ENCODE assay signal across 1 cellular context in the genomic region with DNA sequence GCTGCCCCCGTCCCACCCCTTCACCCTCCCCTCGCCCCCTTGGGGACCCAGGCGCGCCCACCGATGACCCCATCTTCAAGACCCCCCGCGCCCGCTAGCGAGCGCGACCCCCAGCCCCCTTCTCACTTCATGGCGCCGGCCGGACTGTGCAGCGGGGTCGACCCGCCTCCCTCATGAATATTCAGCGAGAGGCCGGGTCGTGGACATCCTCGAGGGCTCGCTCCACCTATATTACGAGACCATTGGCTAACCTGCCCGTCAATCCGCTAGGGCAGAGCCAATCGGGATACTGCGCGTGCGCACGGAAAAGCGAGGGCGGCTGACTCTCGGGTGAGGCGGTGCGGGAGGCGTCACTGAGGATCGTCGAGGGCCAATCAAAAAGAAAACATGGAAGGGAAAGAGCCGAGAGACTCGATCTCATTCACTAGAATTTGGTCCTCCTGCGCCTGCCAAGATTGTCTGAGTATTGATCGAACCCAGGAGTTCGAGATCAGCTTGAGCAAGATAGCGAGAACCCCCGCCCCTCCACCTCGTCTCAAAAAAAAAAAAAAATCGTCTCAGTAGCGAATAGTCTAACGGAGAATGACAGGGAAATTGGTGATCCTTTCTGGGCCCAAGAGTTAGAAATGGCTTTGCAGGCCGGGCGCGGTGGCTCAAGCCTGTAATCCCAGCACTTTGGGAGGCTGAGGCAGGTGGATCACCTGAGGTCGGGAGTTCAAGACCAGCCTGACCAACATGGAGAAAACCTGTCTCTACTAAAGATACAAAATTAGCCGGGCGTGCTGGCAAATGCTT.
TF ChIP-seq lines count a peak whose summit lies in the region.

ERCC2 (minus strand) TSS at position 164 of the 795 bp plus-strand sequence; CDS start at position 131, 33 bp downstream.

TF ChIP-seq in HEK293, 187 proteins besides CTCF, POLR2A, EP300 and RAD21 (continued from another document):
- TF ChIP-seq ZNF660 (tag by site-specific recombination; IDR thresholded peaks at IDR 0.05) (0 out of 2 replicates have a peak, but pooled peaks have one; percentile 8), ZNF184 (tag by site-specific recombination; IDR thresholded peaks at IDR 0.05) (no peak), KLF10 (tag by site-specific recombination; IDR thresholded peaks at IDR 0.05) (peak; percentile 18; the same call in 1 of the 2 replicates), ZNF600 (tag by site-specific recombination; IDR thresholded peaks at IDR 0.05) (no peak), ZBTB8A (tag by site-specific recombination; IDR thresholded peaks at IDR 0.05) (peak; percentile 16; the same call in 1 of the 2 replicates), ZNF792 (tag by site-specific recombination; IDR thresholded peaks at IDR 0.05) (peak; percentile 53; the same call in 1 of the 2 replicates), ZNF692 (tag by site-specific recombination; IDR thresholded peaks at IDR 0.05) (0 out of 2 replicates have a peak, but pooled peaks have one; percentile 29), MYNN (tag by site-specific recombination; IDR thresholded peaks at IDR 0.05; ENCODE audit: borderline replicate concordance) (no peak), ATF2 (tag by site-specific recombination; IDR thresholded peaks at IDR 0.05; ENCODE audit: low read depth) (no peak), ZNF658 (tag by site-specific recombination; IDR thresholded peaks at IDR 0.05) (no peak), ZBTB21 (tag by site-specific recombination; IDR thresholded peaks at IDR 0.05) (0 out of 2 replicates have a peak, but pooled peaks have one; percentile 19), PRDM1 (tag by site-specific recombination; IDR thresholded peaks at IDR 0.05) (peak; percentile 83), SP3 (tag by site-specific recombination; IDR thresholded peaks at IDR 0.05) (peak; percentile 69), ZNF585B (tag by site-specific recombination; IDR thresholded peaks at IDR 0.05) (peak; percentile 91), SP2 (tag by site-specific recombination; IDR thresholded peaks at IDR 0.05) (peak; percentile 93), ZBTB17 (tag by site-specific recombination; IDR thresholded peaks at IDR 0.05) (peak; percentile 99), ZNF513 (tag by site-specific recombination; IDR thresholded peaks at IDR 0.05) (no peak)
- TF ChIP-seq, protein P1, sequence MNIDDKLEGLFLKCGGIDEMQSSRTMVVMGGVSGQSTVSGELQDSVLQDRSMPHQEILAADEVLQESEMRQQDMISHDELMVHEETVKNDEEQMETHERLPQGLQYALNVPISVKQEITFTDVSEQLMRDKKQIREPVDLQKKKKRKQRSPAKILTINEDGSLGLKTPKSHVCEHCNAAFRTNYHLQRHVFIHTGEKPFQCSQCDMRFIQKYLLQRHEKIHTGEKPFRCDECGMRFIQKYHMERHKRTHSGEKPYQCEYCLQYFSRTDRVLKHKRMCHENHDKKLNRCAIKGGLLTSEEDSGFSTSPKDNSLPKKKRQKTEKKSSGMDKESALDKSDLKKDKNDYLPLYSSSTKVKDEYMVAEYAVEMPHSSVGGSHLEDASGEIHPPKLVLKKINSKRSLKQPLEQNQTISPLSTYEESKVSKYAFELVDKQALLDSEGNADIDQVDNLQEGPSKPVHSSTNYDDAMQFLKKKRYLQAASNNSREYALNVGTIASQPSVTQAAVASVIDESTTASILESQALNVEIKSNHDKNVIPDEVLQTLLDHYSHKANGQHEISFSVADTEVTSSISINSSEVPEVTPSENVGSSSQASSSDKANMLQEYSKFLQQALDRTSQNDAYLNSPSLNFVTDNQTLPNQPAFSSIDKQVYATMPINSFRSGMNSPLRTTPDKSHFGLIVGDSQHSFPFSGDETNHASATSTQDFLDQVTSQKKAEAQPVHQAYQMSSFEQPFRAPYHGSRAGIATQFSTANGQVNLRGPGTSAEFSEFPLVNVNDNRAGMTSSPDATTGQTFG (tag by site-specific recombination; IDR thresholded peaks at IDR 0.05; ENCODE audit: borderline replicate concordance), result no peak
- TF ChIP-seq, protein P2, sequence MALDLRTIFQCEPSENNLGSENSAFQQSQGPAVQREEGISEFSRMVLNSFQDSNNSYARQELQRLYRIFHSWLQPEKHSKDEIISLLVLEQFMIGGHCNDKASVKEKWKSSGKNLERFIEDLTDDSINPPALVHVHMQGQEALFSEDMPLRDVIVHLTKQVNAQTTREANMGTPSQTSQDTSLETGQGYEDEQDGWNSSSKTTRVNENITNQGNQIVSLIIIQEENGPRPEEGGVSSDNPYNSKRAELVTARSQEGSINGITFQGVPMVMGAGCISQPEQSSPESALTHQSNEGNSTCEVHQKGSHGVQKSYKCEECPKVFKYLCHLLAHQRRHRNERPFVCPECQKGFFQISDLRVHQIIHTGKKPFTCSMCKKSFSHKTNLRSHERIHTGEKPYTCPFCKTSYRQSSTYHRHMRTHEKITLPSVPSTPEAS (tag by site-specific recombination; IDR thresholded peaks at IDR 0.05), result 0 out of 2 replicates have a peak, but pooled peaks have one; percentile 13
- TF ChIP-seq, protein P3, sequence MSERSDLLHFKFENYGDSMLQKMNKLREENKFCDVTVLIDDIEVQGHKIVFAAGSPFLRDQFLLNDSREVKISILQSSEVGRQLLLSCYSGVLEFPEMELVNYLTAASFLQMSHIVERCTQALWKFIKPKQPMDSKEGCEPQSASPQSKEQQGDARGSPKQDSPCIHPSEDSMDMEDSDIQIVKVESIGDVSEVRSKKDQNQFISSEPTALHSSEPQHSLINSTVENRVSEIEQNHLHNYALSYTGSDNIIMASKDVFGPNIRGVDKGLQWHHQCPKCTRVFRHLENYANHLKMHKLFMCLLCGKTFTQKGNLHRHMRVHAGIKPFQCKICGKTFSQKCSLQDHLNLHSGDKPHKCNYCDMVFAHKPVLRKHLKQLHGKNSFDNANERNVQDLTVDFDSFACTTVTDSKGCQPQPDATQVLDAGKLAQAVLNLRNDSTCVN (tag by site-specific recombination; optimal IDR thresholded peaks at IDR 0.05), result peak; percentile 36
